In the genomic region with DNA sequence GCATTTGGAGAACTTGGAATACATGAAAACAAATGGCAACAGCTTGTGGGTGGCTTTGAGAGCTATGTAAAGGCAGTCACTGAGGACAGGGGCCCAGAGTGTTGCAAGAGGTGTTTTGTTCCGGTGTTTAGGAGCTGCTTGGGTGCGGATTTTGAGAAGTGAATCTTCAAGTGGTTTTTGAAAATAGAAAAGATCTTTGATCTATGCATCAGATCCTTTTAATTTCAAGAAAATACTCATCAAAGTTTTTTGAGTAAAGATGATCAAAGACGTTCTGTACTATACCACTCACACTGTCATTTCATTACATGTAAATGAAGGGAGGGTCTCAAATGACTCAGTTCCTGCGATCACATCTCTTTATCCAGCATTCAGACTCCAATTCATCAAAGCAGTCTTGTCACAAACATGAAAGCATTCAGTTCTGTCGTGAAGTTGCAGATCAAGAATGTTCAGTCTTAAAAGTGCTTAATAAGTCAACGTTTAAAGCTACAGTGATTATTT, we compare ENCODE assay signal across 8 cellular contexts.
DNase-seq lines count a peak whose midpoint lies in the region; ATAC-seq and TF ChIP-seq lines count a peak whose summit lies in the region.

No MANE protein-coding gene starts in this region.

- H3K9me3 Mint-ChIP-seq in activated B cell treated with CpG ODN at 0.5 μM for 24 hours (no peaks in the 10 kb centered on the region), HFFc6 (peaks cover 4% of the 10 kb centered on the region; the same call in 1 of the 2 replicates)

- POLR2A ChIA-PET in activated B cell treated with CpG ODN at 0.5 μM for 24 hours (lab: Charles Lee), result no interaction called here

- H3K4me3 Mint-ChIP-seq in activated B cell treated with CpG ODN at 0.5 μM for 24 hours (no peak overlapping the region), HFFc6 (no peak overlapping the region)

- H3K4me1 Mint-ChIP-seq in activated B cell treated with CpG ODN at 0.5 μM for 24 hours (peaks cover 15% of the 10 kb centered on the region), HFFc6 (ENCODE audit: low read depth) (peaks cover 11% of the 10 kb centered on the region)

- H3K36me3 Mint-ChIP-seq in activated B cell treated with CpG ODN at 0.5 μM for 24 hours (ENCODE audit: low read depth), result no peaks in the 10 kb centered on the region
- H3K36me3 Mint-ChIP-seq in HFFc6 (ENCODE audit: low read depth), result no peaks in the 10 kb centered on the region

- CTCF ChIA-PET in activated B cell treated with CpG ODN at 0.5 μM for 24 hours (lab: Charles Lee), result interaction anchor here (1.4 kb wide), 1 partner anchor 113 kb away, joined by 5 read pairs; a partner anchor contains a TSS

- H3K27me3 Mint-ChIP-seq in activated B cell treated with CpG ODN at 0.5 μM for 24 hours (no peaks in the 10 kb centered on the region), HFFc6 (ENCODE audit: insufficient read depth) (peaks cover 16% of the 10 kb centered on the region)

- TF ChIP-seq CTCF in activated B cell treated with CpG ODN at 0.5 μM for 24 hours (IDR thresholded peaks at IDR 0.05) (no peak), HFFc6 (IDR thresholded peaks at IDR 0.05) (no peak)

- DNase-seq in activated B cell treated with CpG ODN at 0.5 μM for 24 hours (no peak), HFFc6 (no peak), NCI-H1417 treated with DMSO at 0.1 percent for 48 hours (lab: John Stamatoyannopoulos, UW) (no peak), NCI-H1694 treated with DMSO at 0.1 percent for 48 hours (lab: John Stamatoyannopoulos, UW) (no peak), NCI-H82 treated with DMSO at 0.1 percent for 48 hours (lab: John Stamatoyannopoulos, UW; ENCODE audit: unreplicated experiment) (no peak)
- DNase-seq in stimulated activated CD4-positive, alpha-beta T cell treated with anti-CD3 and anti-CD28 coated beads, Interleukin-15, amount 100 ng/mL, for 48 hours (ENCODE audit: low read depth in 2 of 2), result peak; percentile 46 to 55

- ATAC-seq in GM18508 (IDR thresholded peaks at IDR 0.05; ENCODE audit: insufficient read depth, unreplicated experiment) (peak; percentile 73), HG02759 (IDR thresholded peaks at IDR 0.05; ENCODE audit: unreplicated experiment) (peak; percentile 86), activated B cell treated with CpG ODN at 0.5 μM for 24 hours (ENCODE audit: low read depth) (peak; percentile 71)

- no peak overlapping the region for H3K27ac Mint-ChIP-seq in activated B cell treated with CpG ODN at 0.5 μM for 24 hours
- H3K27ac Mint-ChIP-seq in HFFc6, result no peak overlapping the region

- intact Hi-C loops in activated B cell treated with CpG ODN at 0.5 μM for 24 hours (cut with micrococcal nuclease), result no loop called here

Comparison
In these comparisons a context has a peak if more than half of its experiments do, and no peak if none do; other contexts are left out.
1. DNase-seq: peak in stimulated activated CD4-positive, alpha-beta T cell treated with anti-CD3 and anti-CD28 coated beads, Interleukin-15, amount 100 ng/mL, for 48 hours (2 of 2); none in activated B cell treated with CpG ODN at 0.5 μM for 24 hours (single experiment), HFFc6 (single experiment), NCI-H1417 treated with DMSO at 0.1 percent for 48 hours (single experiment), NCI-H1694 treated with DMSO at 0.1 percent for 48 hours (single experiment) and NCI-H82 treated with DMSO at 0.1 percent for 48 hours (single experiment).
2. Peak in every context shown above with its lines, with median percentiles within 50 percentile points of each other: ATAC-seq.